ENCODE assay signal across 12 cellular contexts in genomic region chr3:64345351-64345750, GRCh38.
DNase-seq lines count a peak whose midpoint lies in the region; ATAC-seq and TF ChIP-seq lines count a peak whose summit lies in the region.
"Had no signal": no experiment of that assay in that cellular context is flagged by ENCODE, and none has a peak within 500 bp of the region (broad histone marks: within the 10 kb centered on the region; RNA-seq: fewer than 3 reads in every experiment).

No MANE protein-coding gene starts in this region.

- H3K9me3 ChIP-seq in heart left ventricle, result no peaks in the 10 kb centered on the region
- H3K9me3 ChIP-seq in colonic mucosa, result no peaks in the 10 kb centered on the region
- no peaks in the 10 kb centered on the region for H3K9me3 ChIP-seq in mesodermal cell (ENCODE audit: control insufficient read depth, low read length)

- H3K27me3 ChIP-seq in heart left ventricle (no peaks in the 10 kb centered on the region), colonic mucosa (no peaks in the 10 kb centered on the region)

- no peak for DNase-seq in heart left ventricle
- DNase-seq in cardiac septum (ENCODE audit: low spot score), result no peak
- DNase-seq in colonic mucosa, result no peak
- no peak for DNase-seq in T-helper 1 cell
- DNase-seq in GF-D8 (lab: John Stamatoyannopoulos, UW), result no peak
- no peak for DNase-seq in cerebellar nuclear complex (lab: John Stamatoyannopoulos, UW)
- DNase-seq: activated B cell treated with CpG ODN at 0.5 μM for 24 hours; GOT3; NCI-H510A; stimulated activated CD4-positive, alpha-beta T cell treated with anti-CD3 and anti-CD28 coated beads, Interleukin-2, amount 100 ng/mL, for 24 hours had no signal

- H3K4me3 ChIP-seq in heart left ventricle (no peak overlapping the region), colonic mucosa (no peak overlapping the region), mesodermal cell (ENCODE audit: extremely low read depth, insufficient read depth, low read length, poor library complexity, severe bottlenecking) (no peak overlapping the region)

- TF ChIP-seq CTCF in heart left ventricle (IDR thresholded peaks at IDR 0.05), result no peak
- no peak for TF ChIP-seq CTCF in colonic mucosa (IDR thresholded peaks at IDR 0.05)

- H3K9ac ChIP-seq in colonic mucosa (ENCODE audit: low read depth in 2 of 2, low read length in 2 of 2), result no peak overlapping the region

- 13 to 24% (median 18%) methylated on average over 2 of the region's 2 CpGs for WGBS in heart left ventricle, 4 donors
- 100% methylated on average over 1 of the region's 2 CpGs; no CpG with 5 or more reads in 1 of the 2 experiments for WGBS in mesodermal cell (ENCODE audit: insufficient coverage in 2 of 2), 2 experiments

- ATAC-seq in heart left ventricle (peak; percentile 75 to 85 (median 78)), HG02678 (IDR thresholded peaks at IDR 0.05; ENCODE audit: unreplicated experiment) (no peak)

- H3K36me3 ChIP-seq in heart left ventricle, result no peaks in the 10 kb centered on the region
- no peaks in the 10 kb centered on the region for H3K36me3 ChIP-seq in colonic mucosa
- no peaks in the 10 kb centered on the region for H3K36me3 ChIP-seq in mesodermal cell (ENCODE audit: control insufficient read depth, insufficient read depth, low read length)

- H3K27ac ChIP-seq in heart left ventricle (peak overlapping the region in 1 of 12 donors; percentile 75), colonic mucosa (peak overlapping the region; percentile 2), mesodermal cell (ENCODE audit: low read depth, low read length, severe bottlenecking) (peak overlapping the region; percentile 93)

- no peak for TF ChIP-seq POLR2A in heart left ventricle (IDR thresholded peaks at IDR 0.05)

- intact Hi-C loops in heart left ventricle (cut with DNase I), result no loop called here
- intact Hi-C loops in cardiac septum (cut with DNase I), result loop anchor here (5.0 kb wide), 2 partner anchors 47 to 318 kb away; no protein-coding TSS in a partner anchor
- intact Hi-C loops in colonic mucosa (cut with DNase I), result no loop called here

- peaks cover 0 to 20% (median 8%) of the 10 kb centered on the region in 12 donors for H3K4me1 ChIP-seq in heart left ventricle
- H3K4me1 ChIP-seq in colonic mucosa, result no peaks in the 10 kb centered on the region
- H3K4me1 ChIP-seq in mesodermal cell (ENCODE audit: control insufficient read depth, insufficient read depth, low read length, poor library complexity, severe bottlenecking), result peaks cover 70% of the 10 kb centered on the region
